36 cellular contexts compared by ENCODE assay signal in genomic region chr1:98188769-98189168, GRCh38.
"Had no signal": no experiment of that assay in that cellular context is flagged by ENCODE, and none has a peak within 500 bp of the region (broad histone marks: within the 10 kb centered on the region; RNA-seq: fewer than 3 reads in every experiment).

No MANE protein-coding gene starts in this region.

- DNase-seq: activated CD4-positive, alpha-beta memory T cell treated with anti-CD3 and anti-CD28 coated beads, Interleukin-2, amount 10 ng/mL, durations not matched to agents 7 days and 5 days; activated CD4-positive, alpha-beta T cell treated with anti-CD3 and anti-CD28 coated beads for 1 hour; activated CD4-positive, alpha-beta T cell treated with anti-CD3 and anti-CD28 coated beads for 48 hours; activated CD4-positive, CD25-positive, alpha-beta regulatory T cell; activated CD8-positive, alpha-beta memory T cell treated with anti-CD3 and anti-CD28 coated beads for 24 hours; activated CD8-positive, alpha-beta memory T cell treated with anti-CD3 and anti-CD28 coated beads, Interleukin-2, amount 10 ng/mL, durations not matched to agents 7 days and 5 days; activated CD8-positive, alpha-beta memory T cell treated with anti-CD3 and anti-CD28 coated beads, Interleukin-2, amount 50 U/mL, for 48 hours; activated effector memory CD4-positive, alpha-beta T cell treated with Interleukin-2 at 50 U/mL for 16 hours; activated naive CD4-positive, alpha-beta T cell treated with anti-CD3 and anti-CD28 coated beads, Interleukin-2, amount 10 ng/mL, durations not matched to agents 7 days and 5 days; activated naive CD8-positive, alpha-beta T cell treated with anti-CD3 and anti-CD28 coated beads, Interleukin-2, amount 50 U/mL, for 24 hours; activated T-cell treated with anti-CD3 and anti-CD28 coated beads, Interleukin-2, amount 50 U/mL, for 48 hours; anterior cingulate cortex; central memory CD4-positive, alpha-beta T cell; colonic mucosa; Kasumi-1; MM.1S; MV-4-11; NCI-H1092 treated with DMSO at 0.1 percent for 48 hours; NCI-H1417; NCI-H146; NCI-H187; NCI-H2029 treated with DMSO at 0.1 percent for 48 hours; NCI-H2107; NCI-H2171; NCI-H510A; NCI-H526; NCI-H82; SIG-M5; T-cell; T-helper 17 cell; T-helper 9 cell; WERI-Rb-1 had no signal

- ATAC-seq: activated CD8-positive, alpha-beta memory T cell treated with anti-CD3 and anti-CD28 coated beads, Interleukin-2, amount 10 ng/mL, durations not matched to agents 7 days and 5 days; activated naive CD8-positive, alpha-beta T cell treated with anti-CD3 and anti-CD28 coated beads, Interleukin-2, amount 50 U/mL, for 24 hours; Right ventricle myocardium inferior; SK-N-SH treated with all-trans-retinoic acid at 6 μM for 48 hours; T-cell; T-helper 17 cell had no signal

- H3K9me3 ChIP-seq: colonic mucosa had no signal

- FAIRE-seq: RCC 7860 had no signal

- H3K27ac ChIP-seq: colonic mucosa, RWPE1, WERI-Rb-1 had no signal

- H3K4me3 ChIP-seq: colonic mucosa had no signal

- H3K36me3 ChIP-seq: colonic mucosa, WERI-Rb-1 had no signal

- H3K4me1 ChIP-seq: colonic mucosa had no signal

- H3K27me3 ChIP-seq: colonic mucosa had no signal
